34 cellular contexts compared by ENCODE assay signal in genomic region chr2:240441326-240441992, GRCh38. TPM values are rescaled to one million over a fixed set of nuclear protein-coding genes. Genes with fewer than 3 reads are reported as not detected.
DNase-seq lines count a peak whose midpoint lies in the region; ATAC-seq, FAIRE-seq and TF ChIP-seq lines count a peak whose summit lies in the region.
"Had no signal": no experiment of that assay in that cellular context is flagged by ENCODE, and none has a peak within 500 bp of the region (broad histone marks: within the 10 kb centered on the region; RNA-seq: fewer than 3 reads in every experiment).

No MANE protein-coding gene starts in this region.

- no peak overlapping the region for H3K4me2 ChIP-seq in H1 (ENCODE audit: insufficient read depth in 1 of 2, low read depth in 2 of 2, low read length in 2 of 2)

- no peak overlapping the region for H2BK15ac ChIP-seq in H1 (ENCODE audit: low read length)

- H3K4me1 ChIP-seq in H1 (replicated peaks in 1 of 4; ENCODE audit: control insufficient read depth in 3 of 4, insufficient read depth in 4 of 4, low read length in 3 of 4): peaks cover 0 to 9% (median 1%) of the 10 kb centered on the region in 4 experiments; a peak in 4 of 7 replicates
- H3K4me1 ChIP-seq in thymus (ENCODE audit: control insufficient read depth, insufficient read depth, low read length): peaks cover 3% of the 10 kb centered on the region

- H3K4me3 ChIP-seq in H1 (ENCODE audit: extremely low read depth in 1 of 4, insufficient read depth in 2 of 4, low read depth in 3 of 4, low read length in 4 of 4): no peak overlapping the region
- H3K4me3 ChIP-seq in thymus (ENCODE audit: low read length): no peak overlapping the region
- H3K4me3 ChIP-seq: GM23248, left lung had no signal

- CTCF ChIA-PET in H1 (lab: Charles Lee; ENCODE audit: partially characterized antibody): interaction anchor here (1.0 to 1.9 kb wide), 3 partner anchors 10 to 209 kb away, joined by 3 to 5 read pairs (median 4); no protein-coding TSS in a partner anchor

- no peak for FAIRE-seq in H1 (lab: Jason Lieb, UNC)
- FAIRE-seq: colon, D721Med, GM12891 had no signal

- H3K27me3 ChIP-seq in H1 (replicated peaks in 1 of 4; ENCODE audit: control insufficient read depth in 3 of 4, extremely low read depth in 1 of 4, insufficient read depth in 3 of 4, low read length in 3 of 4): peaks cover 14 to 17% (median 16%) of the 10 kb centered on the region in 4 experiments
- H3K27me3 ChIP-seq in thymus (ENCODE audit: control insufficient read depth, insufficient read depth): peaks cover 20% of the 10 kb centered on the region
- H3K27me3 ChIP-seq: brain microvascular endothelial cell had no signal

- POLR2A ChIA-PET in H1 (lab: Charles Lee; ENCODE audit: partially characterized antibody): no interaction called here

- H3K79me2 ChIP-seq in H1 (ENCODE audit: control insufficient read depth in 1 of 2, insufficient read depth in 2 of 2, low read length in 2 of 2): peaks cover 0 to 9% of the 10 kb centered on the region in 2 experiments; a peak in 1 of 4 replicates

- peaks cover 24 to 52% of the 10 kb centered on the region in 2 experiments for H4K20me1 ChIP-seq in H1 (replicated peaks in 1 of 2; ENCODE audit: control insufficient read depth in 1 of 2, insufficient read depth in 2 of 2, low read length in 2 of 2)

- H3K9ac ChIP-seq in H1 (replicated peaks in 1 of 4; ENCODE audit: extremely low read depth in 1 of 4, low read depth in 3 of 4, low read length in 3 of 4): no peak overlapping the region
- H3K9ac ChIP-seq: GM23248 had no signal

- TF ChIP-seq EP300 in H1 (IDR thresholded peaks at IDR 0.05; ENCODE audit: borderline replicate concordance in 1 of 2, low read depth in 2 of 2, low read length in 2 of 2): no peak

- H3K27ac ChIP-seq in H1 (ENCODE audit: low read depth, low read length) (no peak overlapping the region), thymus (ENCODE audit: low read depth) (peak overlapping the region; percentile 78)
- H3K27ac ChIP-seq: brain microvascular endothelial cell, GM23248, left lung had no signal

- H3K23ac ChIP-seq in H1 (ENCODE audit: insufficient read length): no peak overlapping the region

- H3K9me3 ChIP-seq in H1 (ENCODE audit: insufficient read depth in 2 of 2, low read depth in 1 of 2, low read length in 1 of 2): no peaks in the 10 kb centered on the region
- H3K9me3 ChIP-seq in thymus (ENCODE audit: control insufficient read depth): peaks cover 1% of the 10 kb centered on the region
- H3K9me3 ChIP-seq: left lung had no signal

- TF ChIP-seq CTCF in H1 (IDR thresholded peaks at IDR 0.05; ENCODE audit: control extremely low read depth in 1 of 3, insufficient read depth in 1 of 3, low read depth in 1 of 3, low read length in 3 of 3): no peak

- peak overlapping the region; percentile 25; the same call in 1 of the 2 replicates for H4K8ac ChIP-seq in H1 (ENCODE audit: extremely low read depth, insufficient read depth, low read length)

- H3K56ac ChIP-seq in H1 (replicated peaks; ENCODE audit: insufficient read length, low read depth, low read length): no peak overlapping the region

- peak overlapping the region; percentile 42 for H4K91ac ChIP-seq in H1 (replicated peaks; ENCODE audit: insufficient read length, low read length)

- no peak for TF ChIP-seq POLR2A in H1 (IDR thresholded peaks at IDR 0.05; ENCODE audit: control extremely low read depth in 1 of 2, low read depth in 2 of 2, low read length in 2 of 2)

- no peak overlapping the region for H2AK5ac ChIP-seq in H1 (ENCODE audit: low read depth, low read length)

- peak overlapping the region; percentile 49; the same call in 1 of the 2 replicates for H2BK5ac ChIP-seq in H1 (ENCODE audit: low read depth, low read length)

- H3K36me3 ChIP-seq in H1 (ENCODE audit: control insufficient read depth in 2 of 4, insufficient read depth in 4 of 4, low read length in 3 of 4): no peaks in the 10 kb centered on the region; a peak in 1 of 8 replicates
- no peaks in the 10 kb centered on the region for H3K36me3 ChIP-seq in thymus (ENCODE audit: control insufficient read depth, insufficient read depth)
- H3K36me3 ChIP-seq: brain microvascular endothelial cell, left lung had no signal

- H2AFZ ChIP-seq in H1 (ENCODE audit: low read length): no peak overlapping the region
- H2AFZ ChIP-seq: GM23248 had no signal

- intact Hi-C loops in Right ventricle myocardium inferior (cut with DNase I): no loop called here
- intact Hi-C loops in left cardiac atrium (cut with DNase I): no loop called here

- H3K23me2 ChIP-seq in H1 (ENCODE audit: low read depth, low read length): peaks cover under 1% of the 10 kb centered on the region; the same call in 1 of the 2 replicates

- no peak overlapping the region; the same call in 1 of the 2 replicates for H2BK12ac ChIP-seq in H1 (ENCODE audit: low read depth, low read length)

- DNase-seq in Right ventricle myocardium inferior (ENCODE audit: missing footprints) (peak; percentile 68), left cardiac atrium (no peak), H1 (ENCODE audit: low read depth in 1 of 2, low spot score in 2 of 2) (peak in 1 of 2 experiments; percentile 45), myocyte (ENCODE audit: low read depth) (peak; percentile 49), ACHN (no peak), T1000 (lab: John Stamatoyannopoulos, UW) (no peak)
- DNase-seq: activated CD4-positive, alpha-beta memory T cell treated with anti-CD3 and anti-CD28 coated beads for 36 hours; activated CD4-positive, CD25-positive, alpha-beta regulatory T cell treated with anti-CD3 and anti-CD28 coated beads, Interleukin-2, amount 50 U/mL, for 72 hours; activated CD8-positive, alpha-beta memory T cell treated with anti-CD3 and anti-CD28 coated beads, Interleukin-2, amount 50 U/mL, for 4 hours; activated naive CD4-positive, alpha-beta T cell treated with anti-CD3 and anti-CD28 coated beads, Interleukin-2, amount 50 U/mL, for 16 hours; amniotic stem cell; brain microvascular endothelial cell; CD4-positive, alpha-beta T cell; effector CD4-positive, alpha-beta T cell; erythroblast; foreskin melanocyte; GM23248; HFFc6; hypothalamus; immature natural killer cell; naive thymus-derived CD8-positive, alpha-beta T cell; NCI-H1092 treated with DMSO at 0.1 percent for 48 hours; NCI-H187 treated with DMSO at 0.1 percent for 48 hours; NCI-H345; NCI-H748 treated with DMSO at 0.1 percent for 48 hours; occipital lobe; retina; stimulated activated CD4-positive, alpha-beta T cell treated with anti-CD3 and anti-CD28 coated beads, Interleukin-4, amount 100 ng/mL, for 24 hours had no signal

- ATAC-seq in Right ventricle myocardium inferior (no peak), left cardiac atrium (no peak), HG02852 (IDR thresholded peaks at IDR 0.05; ENCODE audit: unreplicated experiment) (no peak)
- ATAC-seq: left lung; naive thymus-derived CD8-positive, alpha-beta T cell had no signal

- in situ Hi-C loops in ACHN (cut with HindIII; ENCODE audit: low pct_ligation_motif_present, low pct_unique_long_range_greater_than_20kb, low sequenced_read_pairs): no loop called here

- no peak overlapping the region for H3K18ac ChIP-seq in H1 (ENCODE audit: extremely low read depth, low read length)

- H3K14ac ChIP-seq in H1 (ENCODE audit: insufficient read length): no peak overlapping the region

- H2BK120ac ChIP-seq in H1 (replicated peaks; ENCODE audit: low read depth, low read length): no peak overlapping the region

- H4K5ac ChIP-seq in H1 (ENCODE audit: insufficient read length, low read depth, low read length): no peak overlapping the region

- peaks cover 5% of the 10 kb centered on the region; the same call in 1 of the 2 replicates for H3K79me1 ChIP-seq in H1 (ENCODE audit: low read depth, low read length)

- H2BK20ac ChIP-seq in H1 (ENCODE audit: low read length): no peak overlapping the region

- no peak for TF ChIP-seq RAD21 in H1 (IDR thresholded peaks at IDR 0.05 in 1 of 2, conservative IDR thresholded peaks at IDR 0.05 in 1 of 2; ENCODE audit: low read depth in 2 of 2, low read length in 2 of 2)

- H3K4ac ChIP-seq in H1 (replicated peaks; ENCODE audit: insufficient read length, low read depth, low read length): no peak overlapping the region

- 86% methylated on average over 27 of the region's 27 CpGs; no CpG with 5 or more reads in 1 of the 2 experiments for WGBS in H1 (ENCODE audit: extremely low coverage in 1 of 2, insufficient coverage in 1 of 2, insufficient read length in 1 of 2, insufficient replicate concordance in 2 of 2, low coverage in 1 of 2, low lambda C conversion rate in 2 of 2, missing lambda C conversion rate in 1 of 2), 2 experiments
- 92% methylated on average over 27 of the region's 27 CpGs for WGBS in thymus

TF ChIP-seq in H1, 55 proteins besides CTCF, POLR2A, EP300 and RAD21 (continues in another document):
- TF ChIP-seq JUN (IDR thresholded peaks at IDR 0.05; ENCODE audit: low read depth, low read length) (no peak), USF2 (IDR thresholded peaks at IDR 0.05; ENCODE audit: low read length) (no peak), SIRT6 (IDR thresholded peaks at IDR 0.05; ENCODE audit: low read length) (no peak), SRF (IDR thresholded peaks at IDR 0.05; ENCODE audit: low read depth, low read length) (no peak), FOSL1 (IDR thresholded peaks at IDR 0.05; ENCODE audit: insufficient read depth, low read depth, low read length) (no peak), RNF2 (IDR thresholded peaks at IDR 0.05; ENCODE audit: borderline replicate concordance, low read depth, low read length, missing control alignments, poor library complexity, severe bottlenecking) (no peak), CREB1 (IDR thresholded peaks at IDR 0.05) (no peak)

RNA-seq across cellular contexts. Expression of gene GPC1, which starts 6.0 kb away (rescaled TPM):
- total RNA-seq in Right ventricle myocardium inferior (182 TPM), left cardiac atrium (10 to 100 TPM; 74.6 to 78.4 TPM), myocyte (757 and 1,139 TPM in 2 replicates)
- total RNA-seq in H1 (2021; fragmentation: NEBNext Ultra II Directional; extraction: Animal tissue kit (Norgen Biotek cat#: 25700)): 28.3 and 31.9 TPM in 2 replicates
- polyA plus RNA-seq in H1 (2011; rRNA removed) (21.9 and 30.2 TPM in 2 replicates), thymus (46.6 TPM)
- polyA plus RNA-seq in H1 (2011; cell fraction: cytosol; rRNA removed): 22.1 TPM
- polyA plus RNA-seq in H1 (2011; cell fraction: nucleus; rRNA removed): 47.6 TPM
- polyA plus RNA-seq in H1 (2012, experiment 1 of 2): 18.4 to 31.5 TPM (median 29.5 TPM) in 4 replicates
- 27.9 TPM for polyA plus RNA-seq in H1 (2012, experiment 2 of 2)
- polyA plus RNA-seq in H1 (2013, experiment 1 of 2): 42.0 TPM
- polyA plus RNA-seq in H1 (2013, experiment 2 of 2): 37.4 TPM
- polyA minus RNA-seq in H1 (2011; rRNA and poly(A)+ RNA removed): 14.3 and 16.0 TPM in 2 replicates
- polyA minus RNA-seq in H1 (2011; cell fraction: cytosol; rRNA and poly(A)+ RNA removed): 29.2 TPM
- polyA minus RNA-seq in H1 (2011; cell fraction: nucleus; rRNA and poly(A)+ RNA removed): 22.9 TPM
- 811 TPM for polyA plus RNA-seq in myocyte (2012)
- polyA plus RNA-seq: immature natural killer cell had no signal

Comparison
In these comparisons a context has a peak if more than half of its experiments do, and no peak if none do; other contexts are left out.
1. DNase-seq: peak in Right ventricle myocardium inferior (single experiment) and myocyte (single experiment); none in left cardiac atrium (single experiment), ACHN (single experiment) and T1000 (single experiment).